22 cellular contexts compared by ENCODE assay signal in genomic region chr10:110762109-110762848, GRCh38.
DNase-seq lines count a peak whose midpoint lies in the region; ATAC-seq and TF ChIP-seq lines count a peak whose summit lies in the region.
"Had no signal": no experiment of that assay in that cellular context is flagged by ENCODE, and none has a peak within 500 bp of the region (broad histone marks: within the 10 kb centered on the region; RNA-seq: fewer than 3 reads in every experiment).

No MANE protein-coding gene starts in this region.

- no peak overlapping the region for H3K4me2 ChIP-seq in GM23338

- no peak overlapping the region for H3K27ac Mint-ChIP-seq in GM23338
- H3K27ac Mint-ChIP-seq: activated naive CD4-positive, alpha-beta T cell treated with anti-CD3 and anti-CD28 coated beads for 36 hours; IgD-negative memory B cell had no signal

- H3K9me2 ChIP-seq in GM23338 (ENCODE audit: insufficient read depth): peaks cover 6% of the 10 kb centered on the region; the same call in 1 of the 2 replicates

- H3K4me1 ChIP-seq in gastrocnemius medialis (peaks cover 42 to 50% of the 10 kb centered on the region in 2 donors), GM23338 (ENCODE audit: insufficient read depth) (peaks cover 4% of the 10 kb centered on the region; the same call in 1 of the 2 replicates)
- H3K4me1 ChIP-seq: Caco-2, uterus had no signal

- H3K27ac ChIP-seq in gastrocnemius medialis (peak overlapping the region; percentile 82 to 88 (median 85)), GM23338 (ENCODE audit: low read depth) (no peak overlapping the region)
- H3K27ac ChIP-seq: uterus had no signal

- no peaks in the 10 kb centered on the region for H3K9me3 ChIP-seq in gastrocnemius medialis
- H3K9me3 ChIP-seq: Caco-2, MG63, uterus had no signal

- H3K36me3 ChIP-seq in gastrocnemius medialis (no peaks in the 10 kb centered on the region), GM23338 (ENCODE audit: insufficient read depth) (no peaks in the 10 kb centered on the region)
- H3K36me3 ChIP-seq: MG63, uterus had no signal

- peaks cover 4% of the 10 kb centered on the region; the same call in 2 of the 3 replicates for H3K9me3 Mint-ChIP-seq in GM23338
- H3K9me3 Mint-ChIP-seq: activated naive CD4-positive, alpha-beta T cell treated with anti-CD3 and anti-CD28 coated beads for 36 hours; activated T-cell treated with anti-CD3 and anti-CD28 coated beads, Interleukin-2, amount 50 U/mL, for 4 hours; IgD-negative memory B cell had no signal

- intact Hi-C loops in gastrocnemius medialis (cut with DNase I; ENCODE audit: low total_unique reads): no loop called here

- no peaks in the 10 kb centered on the region for H4K20me1 ChIP-seq in GM23338 (replicated peaks; ENCODE audit: insufficient read depth)

- H3K27me3 Mint-ChIP-seq in GM23338 (ENCODE audit: insufficient read depth, low read depth, poor library complexity): peaks cover 3% of the 10 kb centered on the region

- peak in 1 of 2 donors; percentile 14 for ATAC-seq in gastrocnemius medialis
- ATAC-seq in GM19324 (IDR thresholded peaks at IDR 0.05; ENCODE audit: low FRiP score, unreplicated experiment): no peak
- ATAC-seq in GM23338: no peak
- ATAC-seq: activated T-cell treated with anti-CD3 and anti-CD28 coated beads, Interleukin-2, amount 50 U/mL, for 4 hours had no signal

- peak; percentile 10 for DNase-seq in NCI-H82 (lab: John Stamatoyannopoulos, UW)
- no peak for DNase-seq in NCI-H82 treated with DMSO at 0.1 percent for 48 hours (lab: John Stamatoyannopoulos, UW; ENCODE audit: unreplicated experiment)
- DNase-seq in NCI-H187 treated with DMSO at 0.1 percent for 48 hours (lab: John Stamatoyannopoulos, UW): peak; percentile 64
- DNase-seq in NCI-H526 treated with DMSO at 0.1 percent for 48 hours (lab: John Stamatoyannopoulos, UW): peak; percentile 64
- no peak for DNase-seq in gastrocnemius medialis
- no peak for DNase-seq in DMS114 treated with DMSO at 0.1 percent for 48 hours (lab: John Stamatoyannopoulos, UW; ENCODE audit: unreplicated experiment)
- DNase-seq in GM23338 (ENCODE audit: low spot score): no peak
- DNase-seq: activated CD4-positive, CD25-positive, alpha-beta regulatory T cell; activated naive CD4-positive, alpha-beta T cell treated with anti-CD3 and anti-CD28 coated beads for 36 hours; activated T-cell treated with anti-CD3 and anti-CD28 coated beads, Interleukin-2, amount 50 U/mL, for 4 hours; Caco-2; cerebellar nuclear complex; foreskin fibroblast; hypothalamus; mammary epithelial cell; MG63; nucleus accumbens; substantia nigra; T1000; uterus had no signal

- in situ Hi-C loops in gastrocnemius medialis (cut with MboI; ENCODE audit: low sequenced_read_pairs in 4 of 4): no loop called here

- no peak overlapping the region for H2AFZ ChIP-seq in GM23338

- no peak for TF ChIP-seq POLR2A in gastrocnemius medialis (IDR thresholded peaks at IDR 0.05)

- H3K36me3 Mint-ChIP-seq in GM23338 (ENCODE audit: low read depth): no peaks in the 10 kb centered on the region
- H3K36me3 Mint-ChIP-seq: IgD-negative memory B cell had no signal

- no peak overlapping the region for H3K4me3 Mint-ChIP-seq in GM23338
- H3K4me3 Mint-ChIP-seq: activated naive CD4-positive, alpha-beta T cell treated with anti-CD3 and anti-CD28 coated beads for 36 hours; activated T-cell treated with anti-CD3 and anti-CD28 coated beads, Interleukin-2, amount 50 U/mL, for 4 hours; IgD-negative memory B cell had no signal

- no peaks in the 10 kb centered on the region for H3K27me3 ChIP-seq in gastrocnemius medialis
- no peaks in the 10 kb centered on the region for H3K27me3 ChIP-seq in GM23338 (ENCODE audit: insufficient read depth)
- H3K27me3 ChIP-seq: MG63, uterus had no signal

- H3K4me3 ChIP-seq in gastrocnemius medialis (no peak overlapping the region), GM23338 (no peak overlapping the region)
- H3K4me3 ChIP-seq: MG63, uterus had no signal

- H3K79me2 ChIP-seq in GM23338 (replicated peaks; ENCODE audit: insufficient read depth): no peaks in the 10 kb centered on the region

- no peaks in the 10 kb centered on the region for H3F3A ChIP-seq in GM23338 (replicated peaks; ENCODE audit: low read depth)

- TF ChIP-seq CTCF in gastrocnemius medialis (IDR thresholded peaks at IDR 0.05 in 4 of 5, conservative IDR thresholded peaks at IDR 0.05 in 1 of 5): no peak
- no peak for TF ChIP-seq CTCF in GM23338 (conservative IDR thresholded peaks at IDR 0.05; ENCODE audit: low read depth in 2 of 2)

- peaks cover 4% of the 10 kb centered on the region; the same call in 2 of the 3 replicates for H3K4me1 Mint-ChIP-seq in GM23338

TF ChIP-seq in GM23338, 12 proteins besides CTCF, POLR2A, EP300 and RAD21 (continues in another document):
- TF ChIP-seq, protein P1, sequence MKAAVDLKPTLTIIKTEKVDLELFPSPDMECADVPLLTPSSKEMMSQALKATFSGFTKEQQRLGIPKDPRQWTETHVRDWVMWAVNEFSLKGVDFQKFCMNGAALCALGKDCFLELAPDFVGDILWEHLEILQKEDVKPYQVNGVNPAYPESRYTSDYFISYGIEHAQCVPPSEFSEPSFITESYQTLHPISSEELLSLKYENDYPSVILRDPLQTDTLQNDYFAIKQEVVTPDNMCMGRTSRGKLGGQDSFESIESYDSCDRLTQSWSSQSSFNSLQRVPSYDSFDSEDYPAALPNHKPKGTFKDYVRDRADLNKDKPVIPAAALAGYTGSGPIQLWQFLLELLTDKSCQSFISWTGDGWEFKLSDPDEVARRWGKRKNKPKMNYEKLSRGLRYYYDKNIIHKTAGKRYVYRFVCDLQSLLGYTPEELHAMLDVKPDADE (IDR thresholded peaks at IDR 0.05): no peak
- no peak for TF ChIP-seq EZH2phosphoT487 (IDR thresholded peaks at IDR 0.05; ENCODE audit: unreplicated experiment)
- TF ChIP-seq STAT1 (IDR thresholded peaks at IDR 0.05; ENCODE audit: unreplicated experiment): no peak
- TF ChIP-seq JUNB (IDR thresholded peaks at IDR 0.05; ENCODE audit: unreplicated experiment): no peak
- TF ChIP-seq ZNF114 (CRISPR knock-in tag; IDR thresholded peaks at IDR 0.05): no peak
- TF ChIP-seq EZH2 (IDR thresholded peaks at IDR 0.05; ENCODE audit: low read depth, unreplicated experiment): no peak
- TF ChIP-seq NANOG (IDR thresholded peaks at IDR 0.05; ENCODE audit: borderline replicate concordance): no peak
- no peak for TF ChIP-seq POLR2AphosphoS5 (IDR thresholded peaks at IDR 0.05; ENCODE audit: low read depth)
- no peak for TF ChIP-seq CREB1 (CRISPR knock-in tag; IDR thresholded peaks at IDR 0.05; ENCODE audit: low read depth)
- no peak for TF ChIP-seq ZNF462 (CRISPR knock-in tag; IDR thresholded peaks at IDR 0.05)
- TF ChIP-seq ZNF331 (CRISPR knock-in tag; IDR thresholded peaks at IDR 0.05; ENCODE audit: low read depth): no peak

Comparison
In these comparisons a context has a peak if more than half of its experiments do, and no peak if none do; other contexts are left out.
1. DNase-seq: peak in NCI-H82 (single experiment), NCI-H187 treated with DMSO at 0.1 percent for 48 hours (single experiment) and NCI-H526 treated with DMSO at 0.1 percent for 48 hours (single experiment); none in NCI-H82 treated with DMSO at 0.1 percent for 48 hours (single experiment), gastrocnemius medialis (0 of 2), DMS114 treated with DMSO at 0.1 percent for 48 hours (single experiment) and GM23338 (single experiment).